8 cellular contexts compared by ENCODE assay signal in the genomic region with DNA sequence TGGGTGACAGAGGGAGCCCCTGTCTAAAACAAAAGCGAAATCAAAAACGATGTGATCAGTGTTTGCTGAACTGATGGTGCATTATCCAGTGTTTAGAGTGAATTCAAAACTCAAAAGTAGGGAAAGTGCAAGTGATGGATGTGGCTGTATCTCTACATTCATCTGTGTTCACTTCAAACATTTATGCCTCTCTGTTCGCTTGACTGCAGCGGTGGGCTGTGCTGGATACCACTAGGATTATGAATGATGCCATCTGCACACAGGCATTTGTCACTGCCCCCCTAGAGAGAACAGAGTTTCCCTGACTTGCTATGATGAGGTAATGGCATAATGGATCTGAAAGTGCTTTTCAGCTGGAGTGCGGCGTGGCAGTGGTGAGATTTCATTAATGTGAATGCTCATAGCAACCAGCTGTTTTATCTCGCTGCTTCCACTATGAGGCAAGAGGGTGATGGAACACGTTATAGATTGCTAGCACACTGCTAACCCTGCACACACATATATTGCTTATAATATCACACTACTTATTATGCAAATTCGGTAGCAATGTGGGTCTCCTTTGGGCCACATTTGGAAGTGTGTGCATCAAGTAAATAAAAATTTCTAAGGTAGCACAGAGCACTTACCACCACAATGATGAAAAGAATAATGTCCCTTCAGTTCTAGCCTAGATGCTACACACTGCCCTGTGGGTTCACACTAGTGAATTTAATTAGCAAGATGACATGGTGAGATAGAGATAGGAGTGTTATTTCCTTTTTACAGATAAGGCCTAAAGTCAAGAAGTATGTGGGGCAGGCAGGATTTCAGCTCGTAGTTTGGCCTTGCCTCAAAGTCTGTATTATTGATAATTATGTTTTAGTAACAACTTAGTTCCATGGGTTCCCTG.
DNase-seq lines count a peak whose midpoint lies in the region; ATAC-seq lines count a peak whose summit lies in the region.
"Had no signal": no experiment of that assay in that cellular context is flagged by ENCODE, and none has a peak within 500 bp of the region (broad histone marks: within the 10 kb centered on the region; RNA-seq: fewer than 3 reads in every experiment).

No MANE protein-coding gene starts in this region.

- no peak overlapping the region for H3K4me3 Mint-ChIP-seq in T-helper 17 cell
- no peak overlapping the region for H3K4me3 Mint-ChIP-seq in naive thymus-derived CD4-positive, alpha-beta T cell

- ATAC-seq in T-helper 17 cell (no peak), GM18870 (IDR thresholded peaks at IDR 0.05; ENCODE audit: unreplicated experiment) (no peak)
- peak; percentile 68 for ATAC-seq in naive thymus-derived CD4-positive, alpha-beta T cell

- peak overlapping the region; percentile 77 for H3K27ac Mint-ChIP-seq in T-helper 17 cell
- H3K27ac Mint-ChIP-seq in naive thymus-derived CD4-positive, alpha-beta T cell = peak overlapping the region in 4 of 9 donors; percentile 26 to 43 (median 36)

- H3K4me1 Mint-ChIP-seq in T-helper 17 cell = peaks cover 27% of the 10 kb centered on the region
- H3K4me1 Mint-ChIP-seq in naive thymus-derived CD4-positive, alpha-beta T cell = peaks cover 8 to 50% (median 37%) of the 10 kb centered on the region in 7 donors

- H3K27me3 Mint-ChIP-seq in T-helper 17 cell = no peaks in the 10 kb centered on the region
- H3K27me3 Mint-ChIP-seq in naive thymus-derived CD4-positive, alpha-beta T cell = no peaks in the 10 kb centered on the region

- DNase-seq in G401 (ENCODE audit: low spot score) (peak; percentile 50), NCI-H1694 treated with DMSO at 0.1 percent for 48 hours (lab: John Stamatoyannopoulos, UW) (peak; percentile 19), T-helper 17 cell (no peak), NCI-H2196 (lab: John Stamatoyannopoulos, UW; ENCODE audit: unreplicated experiment) (no peak), amniotic stem cell (lab: John Stamatoyannopoulos, UW) (no peak)
- DNase-seq in naive thymus-derived CD4-positive, alpha-beta T cell = no peak
- DNase-seq: NCI-H446 treated with DMSO at 0.1 percent for 48 hours had no signal

- CTCF ChIA-PET in naive thymus-derived CD4-positive, alpha-beta T cell (lab: Charles Lee) = no interaction called here

- H3K36me3 ChIP-seq in naive thymus-derived CD4-positive, alpha-beta T cell (ENCODE audit: control insufficient read depth in 2 of 3, insufficient read depth in 3 of 3, low read length in 3 of 3) = no peaks in the 10 kb centered on the region

- POLR2A ChIA-PET in naive thymus-derived CD4-positive, alpha-beta T cell (lab: Charles Lee) = no interaction called here

- in situ Hi-C loops in G401 (cut with HindIII; ENCODE audit: low sequenced_read_pairs) = no loop called here

- intact Hi-C loops in naive thymus-derived CD4-positive, alpha-beta T cell (cut with micrococcal nuclease) = loop anchor here in 1 of 2 donors (2.0 kb wide), 1 partner anchor 13 kb away; no protein-coding TSS in a partner anchor

- H3K36me3 Mint-ChIP-seq in T-helper 17 cell (ENCODE audit: low read depth) = no peaks in the 10 kb centered on the region
- H3K36me3 Mint-ChIP-seq in naive thymus-derived CD4-positive, alpha-beta T cell = peaks cover 0 to 4% (median 0%) of the 10 kb centered on the region in 5 donors

- no peaks in the 10 kb centered on the region for H3K9me3 Mint-ChIP-seq in naive thymus-derived CD4-positive, alpha-beta T cell

- H3K27ac ChIP-seq in naive thymus-derived CD4-positive, alpha-beta T cell (ENCODE audit: low read depth, low read length) = no peak overlapping the region

- H3K9me3 ChIP-seq in T-helper 17 cell (ENCODE audit: control insufficient read depth, low read length, poor library complexity, severe bottlenecking) = no peaks in the 10 kb centered on the region
- no peaks in the 10 kb centered on the region for H3K9me3 ChIP-seq in naive thymus-derived CD4-positive, alpha-beta T cell (ENCODE audit: control insufficient read depth in 2 of 3, low read length in 3 of 3)

- no peaks in the 10 kb centered on the region for H3K27me3 ChIP-seq in naive thymus-derived CD4-positive, alpha-beta T cell (ENCODE audit: control insufficient read depth in 2 of 2, insufficient read depth in 2 of 2, low read length in 2 of 2)

- peaks cover 0 to 20% of the 10 kb centered on the region in 2 donors for H3K4me1 ChIP-seq in naive thymus-derived CD4-positive, alpha-beta T cell (ENCODE audit: control insufficient read depth in 2 of 2, insufficient read depth in 2 of 2, low read length in 2 of 2)

- H3K4me3 ChIP-seq in naive thymus-derived CD4-positive, alpha-beta T cell (ENCODE audit: low read length) = no peak overlapping the region

Comparison
In these comparisons a context has a peak if more than half of its experiments do, and no peak if none do; other contexts are left out.
1. DNase-seq: peak in G401 (single experiment) and NCI-H1694 treated with DMSO at 0.1 percent for 48 hours (single experiment); none in T-helper 17 cell (0 of 3), naive thymus-derived CD4-positive, alpha-beta T cell (0 of 9), NCI-H2196 (single experiment) and amniotic stem cell (single experiment).